8 cellular contexts compared by ENCODE assay signal in genomic region chr10:123043409-123043925, GRCh38. TPM values are rescaled to one million over a fixed set of nuclear protein-coding genes. Genes with fewer than 3 reads are reported as not detected.
A peak's percentile ranks its signal among the peaks of the same experiment; 100 is the strongest.
DNase-seq lines count a peak whose midpoint lies in the region; ATAC-seq lines count a peak whose summit lies in the region.

No MANE protein-coding gene starts in this region.

- POLR2A ChIA-PET in activated naive CD8-positive, alpha-beta T cell treated with anti-CD3 and anti-CD28 coated beads, Interleukin-2, amount 10 ng/mL, durations not matched to agents 7 days and 5 days (lab: Charles Lee) = no interaction called here

- H3K27ac Mint-ChIP-seq in activated naive CD8-positive, alpha-beta T cell treated with anti-CD3 and anti-CD28 coated beads, Interleukin-2, amount 10 ng/mL, durations not matched to agents 7 days and 5 days = no peak overlapping the region

- H3K4me3 Mint-ChIP-seq in activated naive CD8-positive, alpha-beta T cell treated with anti-CD3 and anti-CD28 coated beads, Interleukin-2, amount 10 ng/mL, durations not matched to agents 7 days and 5 days = no peak overlapping the region

- H3K4me1 Mint-ChIP-seq in activated naive CD8-positive, alpha-beta T cell treated with anti-CD3 and anti-CD28 coated beads, Interleukin-2, amount 10 ng/mL, durations not matched to agents 7 days and 5 days = peaks cover 4% of the 10 kb centered on the region

- no peaks in the 10 kb centered on the region for H3K36me3 Mint-ChIP-seq in activated naive CD8-positive, alpha-beta T cell treated with anti-CD3 and anti-CD28 coated beads, Interleukin-2, amount 10 ng/mL, durations not matched to agents 7 days and 5 days

- H3K9me3 Mint-ChIP-seq in activated naive CD8-positive, alpha-beta T cell treated with anti-CD3 and anti-CD28 coated beads, Interleukin-2, amount 10 ng/mL, durations not matched to agents 7 days and 5 days = no peaks in the 10 kb centered on the region

- DNase-seq in DMS114 treated with DMSO at 0.1 percent for 48 hours (lab: John Stamatoyannopoulos, UW; ENCODE audit: unreplicated experiment) (peak; percentile 80), LHCN-M2 (ENCODE audit: low read depth) (peak; percentile 45), RKO (ENCODE audit: low spot score) (peak; percentile 78), hepatic stellate cell (ENCODE audit: low spot score) (peak; percentile 46), smooth muscle cell of the brain vasculature (ENCODE audit: low read depth, low spot score) (peak; percentile 20)
- peak; percentile 36 for DNase-seq in activated naive CD8-positive, alpha-beta T cell treated with anti-CD3 and anti-CD28 coated beads, Interleukin-2, amount 10 ng/mL, durations not matched to agents 7 days and 5 days

- H3K27me3 Mint-ChIP-seq in activated naive CD8-positive, alpha-beta T cell treated with anti-CD3 and anti-CD28 coated beads, Interleukin-2, amount 10 ng/mL, durations not matched to agents 7 days and 5 days = no peaks in the 10 kb centered on the region

- ATAC-seq in GM21515 (IDR thresholded peaks at IDR 0.05; ENCODE audit: unreplicated experiment) = peak; percentile 79
- ATAC-seq in activated naive CD8-positive, alpha-beta T cell treated with anti-CD3 and anti-CD28 coated beads, Interleukin-2, amount 10 ng/mL, durations not matched to agents 7 days and 5 days (ENCODE audit: low read depth) = peak; percentile 71
- ATAC-seq in HG03095 (IDR thresholded peaks at IDR 0.05; ENCODE audit: unreplicated experiment) = no peak

RNA-seq across cellular contexts. Expression of gene ACADSB, which starts 34.7 kb away (rescaled TPM):
- total RNA-seq in LHCN-M2 (2014; rRNA removed) = 8.4 and 9.2 TPM in 2 replicates
- 3.7 TPM for polyA plus RNA-seq in LHCN-M2 (2012)
- total RNA-seq in activated naive CD8-positive, alpha-beta T cell treated with anti-CD3 and anti-CD28 coated beads, Interleukin-2, amount 10 ng/mL, durations not matched to agents 7 days and 5 days = 10 to 100 TPM; 24.2 to 26.2 TPM

RNA-seq across cellular contexts. Expression of gene IKZF5, which starts 34.9 kb away (rescaled TPM):
- total RNA-seq in LHCN-M2 (2014; rRNA removed) = 3.5 and 4.5 TPM in 2 replicates
- 3.4 TPM for polyA plus RNA-seq in LHCN-M2 (2012)
- 10 to 100 TPM; 18.5 to 20.9 TPM for total RNA-seq in activated naive CD8-positive, alpha-beta T cell treated with anti-CD3 and anti-CD28 coated beads, Interleukin-2, amount 10 ng/mL, durations not matched to agents 7 days and 5 days

Comparison
In these comparisons a context has a peak if more than half of its experiments do, and no peak if none do; other contexts are left out.
1. DNase-seq: peak in every context shown above with its lines; median percentile 80 in DMS114 treated with DMSO at 0.1 percent for 48 hours; 78 in RKO; 46 in hepatic stellate cell; 45 in LHCN-M2; 36 in activated naive CD8-positive, alpha-beta T cell treated with anti-CD3 and anti-CD28 coated beads, Interleukin-2, amount 10 ng/mL, durations not matched to agents 7 days and 5 days; 20 in smooth muscle cell of the brain vasculature.